17 cellular contexts compared by ENCODE assay signal in the genomic region with DNA sequence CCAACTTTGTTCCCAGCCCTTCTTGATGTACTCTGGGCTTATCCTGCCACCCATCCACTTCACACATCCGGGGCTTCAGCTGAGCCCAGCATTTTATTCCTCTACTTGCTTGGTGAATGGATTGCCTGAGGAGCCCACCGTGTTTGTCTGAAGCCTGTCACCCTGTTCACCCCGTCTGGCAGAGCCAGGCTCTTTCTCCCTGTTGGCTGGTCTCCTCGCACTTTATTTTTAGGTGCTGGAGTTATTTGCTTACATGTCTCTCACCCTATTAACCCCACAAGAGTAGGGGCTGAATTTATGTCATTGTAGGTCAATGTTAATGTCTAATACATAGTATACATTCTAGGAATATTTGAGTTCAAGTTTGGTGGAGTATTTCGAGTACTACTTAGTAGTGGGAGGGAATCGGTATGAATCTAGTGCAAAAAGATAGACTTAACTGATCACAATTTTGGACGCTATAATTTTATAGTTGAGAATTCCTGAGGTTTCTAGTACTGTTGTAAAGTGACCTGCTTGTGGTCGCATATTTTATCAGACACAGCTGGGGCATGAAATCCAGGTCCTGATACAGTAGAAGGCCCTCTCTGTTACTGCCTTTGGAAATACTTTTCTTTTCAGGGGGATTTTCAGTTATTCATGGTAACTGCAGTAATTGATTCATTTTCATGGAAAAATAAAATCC. TPM values are rescaled to one million over a fixed set of nuclear protein-coding genes. Genes with fewer than 3 reads are reported as not detected.
DNase-seq lines count a peak whose midpoint lies in the region; ATAC-seq and TF ChIP-seq lines count a peak whose summit lies in the region.
"Had no signal": no experiment of that assay in that cellular context is flagged by ENCODE, and none has a peak within 500 bp of the region (broad histone marks: within the 10 kb centered on the region; RNA-seq: fewer than 3 reads in every experiment).

No MANE protein-coding gene starts in this region.

- 24 to 34% (median 26%) methylated on average over 8 of the region's 8 CpGs for WGBS in psoas muscle, 3 donors

- POLR2A ChIA-PET in HEK293 (lab: Yijun Ruan, JAX) = no interaction called here
- POLR2A ChIA-PET in RWPE1 (lab: Yijun Ruan, JAX; ENCODE audit: low non-redundant PET) = no interaction called here

- H3K27me3 ChIP-seq in left ventricle myocardium inferior (ENCODE audit: low read depth) (no peaks in the 10 kb centered on the region), psoas muscle (ENCODE audit: insufficient read depth in 3 of 3, low read length in 2 of 3) (no peaks in the 10 kb centered on the region)
- H3K27me3 ChIP-seq: ascending aorta, foreskin keratinocyte, testis had no signal

- no peak for TF ChIP-seq CTCF in HEK293 (tag by site-specific recombination; IDR thresholded peaks at IDR 0.05)
- no peak for TF ChIP-seq CTCF in left ventricle myocardium inferior (IDR thresholded peaks at IDR 0.05; ENCODE audit: borderline replicate concordance)
- TF ChIP-seq CTCF in psoas muscle (IDR thresholded peaks at IDR 0.05) = no peak
- no peak for TF ChIP-seq CTCF in omental fat pad (IDR thresholded peaks at IDR 0.05)
- TF ChIP-seq CTCF in RWPE1 (conservative IDR thresholded peaks at IDR 0.05; ENCODE audit: low read depth) = no peak

- H3K27ac ChIP-seq in HEK293 (ENCODE audit: extremely low read depth, low read depth, low read length) = no peak overlapping the region
- no peak overlapping the region for H3K27ac ChIP-seq in SK-N-MC
- peak overlapping the region; percentile 71 for H3K27ac ChIP-seq in left ventricle myocardium inferior (replicated peaks)
- H3K27ac ChIP-seq in psoas muscle = peak overlapping the region; percentile 98
- no peak overlapping the region for H3K27ac ChIP-seq in RWPE1
- H3K27ac ChIP-seq: ascending aorta, foreskin keratinocyte had no signal

- CTCF ChIA-PET in HEK293 (lab: Yijun Ruan, JAX) (interaction anchor here (0.6 kb wide), 1 partner anchor 192 kb away, joined by 3 read pairs; no protein-coding TSS in a partner anchor), RWPE1 (lab: Yijun Ruan, JAX) (no interaction called here)

- intact Hi-C loops in left ventricle myocardium inferior (cut with micrococcal nuclease) (no loop called here), psoas muscle (cut with DNase I) (loop anchor here in 1 of 2 donors (10.0 kb wide), 2 partner anchors 118 to 218 kb away; no protein-coding TSS in a partner anchor)

- H3K9me3 ChIP-seq in HEK293 (ENCODE audit: control insufficient read depth, insufficient read depth, low read depth, low read length) = no peaks in the 10 kb centered on the region
- no peaks in the 10 kb centered on the region for H3K9me3 ChIP-seq in SK-N-MC (ENCODE audit: low read depth, low read length)
- no peaks in the 10 kb centered on the region for H3K9me3 ChIP-seq in left ventricle myocardium inferior (replicated peaks)
- no peaks in the 10 kb centered on the region for H3K9me3 ChIP-seq in psoas muscle
- H3K9me3 ChIP-seq: ascending aorta, SK-N-SH, testis had no signal

- ATAC-seq in psoas muscle = peak; percentile 51 to 80 (median 75)
- ATAC-seq in omental fat pad (ENCODE audit: low FRiP score) = no peak

- DNase-seq in SK-N-MC (ENCODE audit: low read depth, low spot score) = no peak
- DNase-seq in left ventricle myocardium inferior = peak; percentile 23
- DNase-seq in psoas muscle = no peak
- no peak for DNase-seq in omental fat pad (ENCODE audit: low spot score)
- DNase-seq in NCI-H2227 (lab: John Stamatoyannopoulos, UW; ENCODE audit: unreplicated experiment) = no peak
- DNase-seq in RWPE1 (ENCODE audit: low spot score) = no peak
- DNase-seq: activated CD8-positive, alpha-beta memory T cell treated with anti-CD3 and anti-CD28 coated beads, Interleukin-2, amount 50 U/mL, for 48 hours; effector CD8-positive, alpha-beta T cell; kidney; NCI-H1694 treated with DMSO at 0.1 percent for 48 hours; NCI-H748 treated with DMSO at 0.1 percent for 48 hours; SK-N-SH; testis had no signal

- no peak overlapping the region for H3K9ac ChIP-seq in SK-N-MC (ENCODE audit: insufficient read length)
- H3K9ac ChIP-seq: SK-N-SH had no signal

- H3K4me3 ChIP-seq in HEK293 (ENCODE audit: low read depth, low read length) (no peak overlapping the region), SK-N-MC (peak overlapping the region; percentile 7; the same call in 1 of the 2 replicates), left ventricle myocardium inferior (peak overlapping the region; percentile 22), psoas muscle (no peak overlapping the region)
- H3K4me3 ChIP-seq: ascending aorta, skin epidermis, testis had no signal

- peaks cover 67% of the 10 kb centered on the region for H3K4me1 ChIP-seq in HEK293 (ENCODE audit: control insufficient read depth, insufficient read depth, low read length)
- H3K4me1 ChIP-seq in left ventricle myocardium inferior = peaks cover 98% of the 10 kb centered on the region
- peaks cover 88% of the 10 kb centered on the region for H3K4me1 ChIP-seq in psoas muscle

- H3K36me3 ChIP-seq in HEK293 (ENCODE audit: control insufficient read depth in 2 of 2, insufficient read depth in 1 of 2, low read length in 2 of 2) (no peaks in the 10 kb centered on the region; a peak in 1 of 3 replicates), SK-N-MC (ENCODE audit: insufficient read depth, low read length) (peaks cover 17% of the 10 kb centered on the region), left ventricle myocardium inferior (no peaks in the 10 kb centered on the region), psoas muscle (ENCODE audit: insufficient read depth in 1 of 2, low read depth in 1 of 2) (no peaks in the 10 kb centered on the region)
- H3K36me3 ChIP-seq: ascending aorta had no signal

TF ChIP-seq in HEK293, 187 proteins besides CTCF, POLR2A, EP300 and RAD21:
- TF ChIP-seq GLI2 (tag by site-specific recombination; IDR thresholded peaks at IDR 0.05; ENCODE audit: borderline replicate concordance, low read depth) (no peak), ZBTB20 (tag by site-specific recombination; IDR thresholded peaks at IDR 0.05) (peak; percentile 77), KLF7 (tag by site-specific recombination; IDR thresholded peaks at IDR 0.05; ENCODE audit: borderline replicate concordance) (no peak)

RNA-seq across cellular contexts. Expression of a gene that starts 10.8 kb away (rescaled TPM):
- 6.5 TPM for total RNA-seq in left ventricle myocardium inferior
- 10 to 100 TPM in 1 of 4 donors, 1 to 10 TPM in 3; 2.8 to 16.1 (median 7.2) TPM for total RNA-seq in psoas muscle
- 1 to 10 TPM; 1.1 to 4.9 (median 4.9) TPM for polyA plus RNA-seq in psoas muscle
- 10 to 100 TPM; 10.8 to 31.6 (median 14.3) TPM for total RNA-seq in omental fat pad

Comparison
In these comparisons a context has a peak if more than half of its experiments do, and no peak if none do; other contexts are left out.
1. H3K27ac ChIP-seq: peak in left ventricle myocardium inferior (single experiment) and psoas muscle (single experiment); none in HEK293 (single experiment), SK-N-MC (single experiment) and RWPE1 (single experiment).
2. H3K4me3 ChIP-seq: peak in SK-N-MC (single experiment) and left ventricle myocardium inferior (single experiment); none in HEK293 (single experiment) and psoas muscle (single experiment).